Comparison of ENCODE assay signal across 11 cellular contexts in the genomic region with DNA sequence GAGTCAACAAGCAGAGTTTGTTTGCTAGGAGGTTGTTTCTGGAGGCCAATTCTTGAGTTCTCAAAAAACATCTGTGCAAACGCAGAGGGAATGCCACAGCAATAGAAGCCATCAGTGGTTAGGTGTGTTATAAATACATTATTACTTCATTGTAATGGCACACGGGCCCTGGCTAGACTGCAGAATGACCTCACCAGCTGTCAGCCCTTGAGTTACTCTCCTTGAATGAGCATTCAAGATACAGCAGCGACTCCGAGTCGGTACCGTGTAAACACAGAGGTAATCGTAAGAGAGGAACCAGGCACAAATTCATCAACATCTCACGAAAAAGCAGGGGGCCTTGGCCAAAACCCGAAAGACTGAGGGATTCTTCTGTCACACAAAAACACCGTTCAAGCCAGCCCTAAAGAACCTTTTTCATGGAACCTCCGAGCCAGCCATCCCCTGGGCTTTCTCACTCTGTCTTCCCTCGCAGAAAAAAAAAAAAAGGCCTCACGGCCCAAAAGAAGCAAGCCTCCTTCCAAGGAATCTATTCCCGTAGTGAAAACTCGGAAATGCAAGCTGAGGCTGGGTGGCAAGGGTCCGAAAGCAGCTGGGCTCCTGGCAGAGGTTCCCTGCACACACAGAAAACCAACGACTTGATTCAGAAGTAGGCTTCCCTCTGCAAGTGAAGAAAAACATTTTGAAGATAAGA.
DNase-seq lines count a peak whose midpoint lies in the region; ATAC-seq and TF ChIP-seq lines count a peak whose summit lies in the region.
"Had no signal": no experiment of that assay in that cellular context is flagged by ENCODE, and none has a peak within 500 bp of the region (broad histone marks: within the 10 kb centered on the region; RNA-seq: fewer than 3 reads in every experiment).

No MANE protein-coding gene starts in this region.

- no peak for TF ChIP-seq CTCF in thoracic aorta (IDR thresholded peaks at IDR 0.05)

- peak overlapping the region; percentile 64 for H3K4me3 ChIP-seq in thoracic aorta

- ATAC-seq in thoracic aorta (ENCODE audit: insufficient number of reproducible peaks, low FRiP score, low read depth) (peak; percentile 97), HG03565 (IDR thresholded peaks at IDR 0.05; ENCODE audit: unreplicated experiment) (no peak)

- peak; percentile 0 for DNase-seq in M059J (ENCODE audit: low read depth)
- peak; percentile 87 for DNase-seq in SHP77 treated with DMSO at 0.1 percent for 48 hours (lab: John Stamatoyannopoulos, UW)
- peak; percentile 34 for DNase-seq in left kidney (ENCODE audit: low read depth, low spot score)
- DNase-seq in thoracic aorta (ENCODE audit: low spot score): peak; percentile 36
- DNase-seq in AG08395 (ENCODE audit: low spot score): no peak
- no peak for DNase-seq in islet precursor cell
- no peak for DNase-seq in dedifferentiated amniotic fluid mesenchymal stem cell (ENCODE audit: extremely low spot score)
- DNase-seq: HCEC 1CT; NCI-H345; stimulated activated CD4-positive, alpha-beta T cell treated with anti-CD3 and anti-CD28 coated beads, Interleukin-15, amount 100 ng/mL, for 24 hours had no signal

- H3K9me3 ChIP-seq in thoracic aorta: no peaks in the 10 kb centered on the region

- peak overlapping the region; percentile 83 to 84 for H3K27ac ChIP-seq in thoracic aorta

- H3K27me3 ChIP-seq in thoracic aorta (replicated peaks; ENCODE audit: insufficient read depth): no peaks in the 10 kb centered on the region

- no peaks in the 10 kb centered on the region for H3K36me3 ChIP-seq in thoracic aorta

- H3K4me1 ChIP-seq in thoracic aorta (ENCODE audit: control insufficient read depth in 1 of 2, low read depth in 2 of 2): peaks cover 12 to 25% of the 10 kb centered on the region in 2 donors

Comparison
In these comparisons a context has a peak if more than half of its experiments do, and no peak if none do; other contexts are left out.
1. DNase-seq: peak in M059J (single experiment), SHP77 treated with DMSO at 0.1 percent for 48 hours (single experiment), left kidney (single experiment) and thoracic aorta (single experiment); none in AG08395 (single experiment), islet precursor cell (single experiment) and dedifferentiated amniotic fluid mesenchymal stem cell (single experiment).